ENCODE assay signal across 2 cellular contexts in genomic region chr14:49881296-49882006, GRCh38.
TF ChIP-seq lines count a peak whose summit lies in the region.

No MANE protein-coding gene starts in this region.

TF ChIP-seq in WTC11, 78 proteins besides CTCF, POLR2A, EP300 and RAD21:
- TF ChIP-seq PRRX2 (CRISPR knock-in tag; IDR thresholded peaks at IDR 0.05), result no peak
TF ChIP-seq in WTC11: peak in this region for 0.

TF ChIP-seq in H1, 55 proteins besides CTCF, POLR2A, EP300 and RAD21:
- TF ChIP-seq TCF12 (IDR thresholded peaks at IDR 0.05; ENCODE audit: low read depth, low read length) (no peak), POLR2AphosphoS5 (IDR thresholded peaks at IDR 0.05; ENCODE audit: low read depth, low read length) (no peak), KDM1A (IDR thresholded peaks at IDR 0.05; ENCODE audit: borderline replicate concordance, low read length) (no peak), TAF7 (optimal IDR thresholded peaks at IDR 0.05; ENCODE audit: borderline replicate concordance, low read depth, low read length) (no peak), USF2 (IDR thresholded peaks at IDR 0.05; ENCODE audit: low read length) (no peak), SAP30 (IDR thresholded peaks at IDR 0.05; ENCODE audit: insufficient read depth, insufficient replicate concordance, low read length) (no peak)
